17 cellular contexts compared by ENCODE assay signal in genomic region chr9:90933468-90933867, GRCh38.
DNase-seq lines count a peak whose midpoint lies in the region; ATAC-seq and TF ChIP-seq lines count a peak whose summit lies in the region.
"Had no signal": no experiment of that assay in that cellular context is flagged by ENCODE, and none has a peak within 500 bp of the region (broad histone marks: within the 10 kb centered on the region; RNA-seq: fewer than 3 reads in every experiment).

No MANE protein-coding gene starts in this region.

- H3K23ac ChIP-seq in mesenchymal stem cell (ENCODE audit: low read length in 2 of 2) = peak overlapping the region in 1 of 2 experiments; percentile 17

- no peaks in the 10 kb centered on the region for H3K27me3 Mint-ChIP-seq in MCF 10A (ENCODE audit: insufficient read depth, unreplicated experiment)

- no peak overlapping the region for H3K4ac ChIP-seq in mesenchymal stem cell (ENCODE audit: low read depth in 1 of 2, low read length in 2 of 2)

- no peak for TF ChIP-seq POLR2A in breast epithelium (IDR thresholded peaks at IDR 0.05)

- no peak overlapping the region for H2BK120ac ChIP-seq in mesenchymal stem cell (ENCODE audit: low read depth, low read length)

- WGBS in mesenchymal stem cell = 89% methylated on average over 3 of the region's 3 CpGs

- H3K9ac ChIP-seq in mesenchymal stem cell (ENCODE audit: low read length) = no peak overlapping the region

- no peaks in the 10 kb centered on the region for H3K9me3 ChIP-seq in mesenchymal stem cell (ENCODE audit: control insufficient read depth, low read length)
- no peaks in the 10 kb centered on the region for H3K9me3 ChIP-seq in breast epithelium
- H3K9me3 ChIP-seq: Caco-2 had no signal

- H3K4me1 Mint-ChIP-seq in MCF 10A (ENCODE audit: insufficient read depth, unreplicated experiment) = peaks cover 14% of the 10 kb centered on the region

- intact Hi-C loops in breast epithelium (cut with DNase I; ENCODE audit: low total_unique reads) (no loop called here), MCF 10A (cut with micrococcal nuclease) (no loop called here)

- no peak overlapping the region for H3K4me3 Mint-ChIP-seq in MCF 10A (ENCODE audit: unreplicated experiment)
- H3K4me3 Mint-ChIP-seq: CD4-positive, alpha-beta T cell; HFFc6 had no signal

- no peak overlapping the region for H2BK5ac ChIP-seq in mesenchymal stem cell (ENCODE audit: low read depth, low read length, poor library complexity, severe bottlenecking)

- peaks cover 9% of the 10 kb centered on the region for H3K4me1 ChIP-seq in mesenchymal stem cell (ENCODE audit: control insufficient read depth, insufficient read depth, low read depth, low read length)
- H3K4me1 ChIP-seq in breast epithelium = no peaks in the 10 kb centered on the region
- H3K4me1 ChIP-seq: Caco-2 had no signal

- H3K27ac ChIP-seq in mesenchymal stem cell (ENCODE audit: low read length, poor library complexity, severe bottlenecking) = no peak overlapping the region
- H3K27ac ChIP-seq in breast epithelium = no peak overlapping the region
- H3K27ac ChIP-seq: HL-60 had no signal

- no peak overlapping the region for H2BK12ac ChIP-seq in mesenchymal stem cell (ENCODE audit: low read length in 2 of 2)

- H3K9me3 Mint-ChIP-seq in MCF 10A (ENCODE audit: unreplicated experiment) = no peaks in the 10 kb centered on the region
- H3K9me3 Mint-ChIP-seq: CD4-positive, alpha-beta T cell; HFFc6 had no signal

- H3K36me3 Mint-ChIP-seq in MCF 10A (ENCODE audit: insufficient read depth, unreplicated experiment) = no peaks in the 10 kb centered on the region

- no peak overlapping the region for H4K8ac ChIP-seq in mesenchymal stem cell (ENCODE audit: low read length)

- H3K4me2 ChIP-seq in mesenchymal stem cell (ENCODE audit: low read length, poor library complexity, severe bottlenecking) = no peak overlapping the region

- no peak overlapping the region for H3K4me3 ChIP-seq in Jurkat, Clone E6-1 (ENCODE audit: low read length)
- H3K4me3 ChIP-seq in mesenchymal stem cell (ENCODE audit: insufficient read depth in 1 of 2, low read depth in 1 of 2, low read length in 2 of 2) (no peak overlapping the region), breast epithelium (no peak overlapping the region)

- POLR2A ChIA-PET in MCF 10A (lab: Yijun Ruan, JAX) = no interaction called here

- H3K27me3 ChIP-seq in mesenchymal stem cell (ENCODE audit: control insufficient read depth in 1 of 2, insufficient read depth in 1 of 2, low read length in 2 of 2) (peaks cover 0 to 2% of the 10 kb centered on the region in 2 experiments), breast epithelium (no peaks in the 10 kb centered on the region)

- no peak overlapping the region for H2BK15ac ChIP-seq in mesenchymal stem cell (ENCODE audit: low read depth, poor library complexity, severe bottlenecking)

- CTCF ChIA-PET in MCF 10A (lab: Yijun Ruan, JAX) = interaction anchor here (1.2 kb wide), 1 partner anchor 10 kb away, joined by 5 read pairs; no protein-coding TSS in a partner anchor

- no peak for ATAC-seq in GM19023 (IDR thresholded peaks at IDR 0.05; ENCODE audit: unreplicated experiment)
- ATAC-seq: HCT116 had no signal

- H2AFZ ChIP-seq in mesenchymal stem cell (ENCODE audit: low read depth, low read length) = no peak overlapping the region

- peak; percentile 53 for DNase-seq in activated effector memory CD4-positive, alpha-beta T cell treated with anti-CD3 and anti-CD28 coated beads, Interleukin-2, amount 50 U/mL, for 16 hours
- DNase-seq in activated effector memory CD4-positive, alpha-beta T cell treated with Interleukin-2 at 50 U/mL for 16 hours = no peak
- DNase-seq in Jurkat, Clone E6-1 (ENCODE audit: low read depth, low spot score) = peak; percentile 75
- DNase-seq in mesenchymal stem cell (no peak), breast epithelium (ENCODE audit: low spot score in 2 of 2) (no peak), MCF 10A (ENCODE audit: unreplicated experiment) (no peak)
- DNase-seq: 8988T; C1 segment of cervical spinal cord; Caco-2; CD4-positive, alpha-beta T cell; GDM1; GOT3; H7; HFFc6 had no signal

- no peaks in the 10 kb centered on the region for H3K79me1 ChIP-seq in mesenchymal stem cell (replicated peaks; ENCODE audit: low read length, poor library complexity, severe bottlenecking)

- no peak overlapping the region for H4K91ac ChIP-seq in mesenchymal stem cell (ENCODE audit: low read length)

- TF ChIP-seq CTCF in breast epithelium (IDR thresholded peaks at IDR 0.05) (no peak), MCF 10A (IDR thresholded peaks at IDR 0.05; ENCODE audit: unreplicated experiment) (no peak)

- no peak overlapping the region for H3K14ac ChIP-seq in mesenchymal stem cell (ENCODE audit: low read length in 2 of 2)

- no peak overlapping the region for H3K27ac Mint-ChIP-seq in MCF 10A (ENCODE audit: low read depth, unreplicated experiment)
- H3K27ac Mint-ChIP-seq: CD4-positive, alpha-beta T cell; HFFc6 had no signal

- peak overlapping the region; percentile 32 for H2AK5ac ChIP-seq in mesenchymal stem cell (ENCODE audit: low read length, severe bottlenecking)

- no peak overlapping the region for H3K18ac ChIP-seq in mesenchymal stem cell (ENCODE audit: low read depth in 1 of 2, low read length in 2 of 2)

- H3K36me3 ChIP-seq in mesenchymal stem cell (ENCODE audit: control insufficient read depth in 1 of 2, insufficient read depth in 2 of 2, low read depth in 1 of 2, low read length in 2 of 2) (no peaks in the 10 kb centered on the region), breast epithelium (no peaks in the 10 kb centered on the region)

- BruUV-seq in MCF 10A (replicated peaks; lab: Mats Ljungman, UMichigan) = no TSS peak

Comparison
In these comparisons a context has a peak if more than half of its experiments do, and no peak if none do; other contexts are left out.
1. DNase-seq: peak in activated effector memory CD4-positive, alpha-beta T cell treated with anti-CD3 and anti-CD28 coated beads, Interleukin-2, amount 50 U/mL, for 16 hours (single experiment) and Jurkat, Clone E6-1 (single experiment); none in activated effector memory CD4-positive, alpha-beta T cell treated with Interleukin-2 at 50 U/mL for 16 hours (single experiment), mesenchymal stem cell (single experiment), breast epithelium (0 of 2) and MCF 10A (single experiment).